ENCODE assay signal across 16 cellular contexts in genomic region chr1:44894591-44894990, GRCh38. TPM values are rescaled to one million over a fixed set of nuclear protein-coding genes. Genes with fewer than 3 reads are reported as not detected.
DNase-seq lines count a peak whose midpoint lies in the region; ATAC-seq and TF ChIP-seq lines count a peak whose summit lies in the region.
"Had no signal": no experiment of that assay in that cellular context is flagged by ENCODE, and none has a peak within 500 bp of the region (broad histone marks: within the 10 kb centered on the region; RNA-seq: fewer than 3 reads in every experiment).

No MANE protein-coding gene starts in this region.

- DNase-seq in AG08396 (ENCODE audit: low spot score) (peak; percentile 42), HS-5 (ENCODE audit: low read depth) (peak; percentile 53), brain microvascular endothelial cell (peak; percentile 36), kidney epithelial cell (ENCODE audit: low read depth) (peak; percentile 10), hypothalamus (lab: John Stamatoyannopoulos, UW) (no peak), NCI-H1417 (lab: John Stamatoyannopoulos, UW) (no peak)
- DNase-seq: activated naive CD8-positive, alpha-beta T cell treated with anti-CD3 and anti-CD28 coated beads, Interleukin-2, amount 10 ng/mL, durations not matched to agents 7 days and 5 days; activated T-cell treated with anti-CD3 and anti-CD28 coated beads, Interleukin-2, amount 50 U/mL, for 24 hours; heart right ventricle; NCI-H146; NCI-H446 had no signal

- ATAC-seq in GM18858 (IDR thresholded peaks at IDR 0.05; ENCODE audit: unreplicated experiment) (no peak), HG03439 (IDR thresholded peaks at IDR 0.05; ENCODE audit: unreplicated experiment) (no peak)
- ATAC-seq: heart right ventricle had no signal

- in situ Hi-C loops in brain microvascular endothelial cell (cut with HindIII; ENCODE audit: low pct_ligation_motif_present, low sequenced_read_pairs), result no loop called here

- no peak for TF ChIP-seq CTCF in brain microvascular endothelial cell (IDR thresholded peaks at IDR 0.05; ENCODE audit: low read depth, low read length, missing control alignments)
- TF ChIP-seq CTCF in kidney epithelial cell (IDR thresholded peaks at IDR 0.05; ENCODE audit: insufficient read depth, low read length, poor library complexity, severe bottlenecking), result no peak

- H3K4me3 ChIP-seq in brain microvascular endothelial cell (ENCODE audit: low read depth, low read length) (no peak overlapping the region), kidney epithelial cell (ENCODE audit: low read depth, low read length) (no peak overlapping the region)
- H3K4me3 ChIP-seq: heart right ventricle, SK-N-MC, vagina had no signal

- H3K27me3 ChIP-seq in brain microvascular endothelial cell (replicated peaks) (no peaks in the 10 kb centered on the region), kidney epithelial cell (ENCODE audit: control insufficient read depth, insufficient read depth, low read length) (no peaks in the 10 kb centered on the region)
- H3K27me3 ChIP-seq: heart right ventricle, vagina had no signal

- no peak overlapping the region for H3K27ac ChIP-seq in brain microvascular endothelial cell
- H3K27ac ChIP-seq: heart right ventricle, HL-60, SK-N-MC, vagina had no signal

- H3K36me3 ChIP-seq in brain microvascular endothelial cell (replicated peaks) (no peaks in the 10 kb centered on the region), kidney epithelial cell (ENCODE audit: control insufficient read depth, insufficient read depth, low read length) (no peaks in the 10 kb centered on the region)

RNA-seq across cellular contexts. Expression of gene PTCH2, which starts 51.5 kb away (rescaled TPM):
- total RNA-seq in kidney epithelial cell, result under 0.01 and 0.38 TPM in 2 replicates

Comparison
In these comparisons a context has a peak if more than half of its experiments do, and no peak if none do; other contexts are left out.
1. DNase-seq: peak in AG08396 (single experiment), HS-5 (single experiment), brain microvascular endothelial cell (single experiment) and kidney epithelial cell (single experiment); none in hypothalamus (0 of 51) and NCI-H1417 (0 of 3).